In genomic region chr16:81809567-81809966, GRCh38 we compare ENCODE assay signal across 1 cellular context.
TF ChIP-seq lines count a peak whose summit lies in the region.

No MANE protein-coding gene starts in this region.

TF ChIP-seq in HCT116, 20 proteins besides CTCF, POLR2A, EP300 and RAD21:
- TF ChIP-seq CBX3 (IDR thresholded peaks at IDR 0.05; ENCODE audit: low read depth) = no peak
- TF ChIP-seq CEBPB (IDR thresholded peaks at IDR 0.05; ENCODE audit: low read depth) = no peak
- TF ChIP-seq SP1 (IDR thresholded peaks at IDR 0.05; ENCODE audit: low read depth) = no peak
- no peak for TF ChIP-seq MAX (IDR thresholded peaks at IDR 0.05)
- TF ChIP-seq ELF1 (IDR thresholded peaks at IDR 0.05; ENCODE audit: borderline replicate concordance, low read depth) = no peak
- no peak for TF ChIP-seq POLR2AphosphoS5 (IDR thresholded peaks at IDR 0.05; ENCODE audit: low read depth, low read length)
- TF ChIP-seq EZH2phosphoT487 (IDR thresholded peaks at IDR 0.05; ENCODE audit: borderline replicate concordance) = no peak
- no peak for TF ChIP-seq ATF3 (IDR thresholded peaks at IDR 0.05)
- TF ChIP-seq SRF (IDR thresholded peaks at IDR 0.05; ENCODE audit: low read depth) = no peak
- no peak for TF ChIP-seq REST (IDR thresholded peaks at IDR 0.05; ENCODE audit: low read depth)
- no peak for TF ChIP-seq ZBTB33 (IDR thresholded peaks at IDR 0.05; ENCODE audit: extremely low read depth, insufficient replicate concordance, low read length)
- no peak for TF ChIP-seq TCF7L2 (IDR thresholded peaks at IDR 0.05; ENCODE audit: borderline replicate concordance, extremely low read depth, insufficient read depth, insufficient read length)
- no peak for TF ChIP-seq ZFX (IDR thresholded peaks at IDR 0.05)
- TF ChIP-seq EZH2 (IDR thresholded peaks at IDR 0.05) = no peak
- no peak for TF ChIP-seq JUND (IDR thresholded peaks at IDR 0.05)
- no peak for TF ChIP-seq FOSL1 (IDR thresholded peaks at IDR 0.05; ENCODE audit: low read depth)
- no peak for TF ChIP-seq SIN3A (IDR thresholded peaks at IDR 0.05; ENCODE audit: low read depth)
